Comparison of ENCODE assay signal across 8 cellular contexts in genomic region chr2:105873721-105874120, GRCh38.
DNase-seq lines count a peak whose midpoint lies in the region; ATAC-seq, FAIRE-seq and TF ChIP-seq lines count a peak whose summit lies in the region.
"Had no signal": no experiment of that assay in that cellular context is flagged by ENCODE, and none has a peak within 500 bp of the region (broad histone marks: within the 10 kb centered on the region; RNA-seq: fewer than 3 reads in every experiment).

No MANE protein-coding gene starts in this region.

- no peaks in the 10 kb centered on the region for H3K27me3 ChIP-seq in K562 (ENCODE audit: control insufficient read depth in 2 of 2, insufficient read depth in 2 of 2, low read length in 2 of 2)
- H3K27me3 ChIP-seq: uterus had no signal

- in situ Hi-C loops in K562 (cut with MboI) = no loop called here

- no peak overlapping the region for H2AFZ ChIP-seq in K562 (ENCODE audit: low read depth, low read length)

- ATAC-seq in GM18858 (IDR thresholded peaks at IDR 0.05; ENCODE audit: unreplicated experiment) (peak; percentile 90), HG02642 (IDR thresholded peaks at IDR 0.05; ENCODE audit: poor library complexity, unreplicated experiment) (peak; percentile 89), K562 (peak; percentile 90)

- peaks cover 2% of the 10 kb centered on the region for H4K20me1 ChIP-seq in K562 (replicated peaks; ENCODE audit: control insufficient read depth, insufficient read depth, low read length)

- H3K4me2 ChIP-seq in K562 (ENCODE audit: insufficient read depth, low read length) = 0 out of 2 replicates have a peak overlapping the region, but pooled peaks have one; percentile 16

- 0 out of 4 replicates have a peak overlapping the region, but pooled peaks of 1 of the 2 experiments have one; percentile 56 for H3K9ac ChIP-seq in K562 (ENCODE audit: insufficient read depth in 1 of 2, low read depth in 2 of 2, low read length in 2 of 2)

- H3K4me3 ChIP-seq in K562 (no peak overlapping the region), retinal pigment epithelial cell (ENCODE audit: low read length) (no peak overlapping the region)
- H3K4me3 ChIP-seq: uterus had no signal

- H3K36me3 ChIP-seq in K562 (ENCODE audit: control insufficient read depth, insufficient read depth, low read length) = no peaks in the 10 kb centered on the region; the same call in 2 of the 3 replicates
- H3K36me3 ChIP-seq: uterus had no signal

- no TSS peak for BruUV-seq in K562 (replicated peaks; lab: Mats Ljungman, UMichigan)

- 10% methylated on average over 8 of the region's 8 CpGs for WGBS in K562 (ENCODE audit: insufficient coverage, low coverage, missing lambda C conversion rate)

- peaks cover 12 to 13% of the 10 kb centered on the region in 2 experiments for H3K4me1 ChIP-seq in K562 (replicated peaks in 1 of 2; ENCODE audit: control insufficient read depth in 2 of 2, insufficient read depth in 2 of 2, low read length in 2 of 2)
- H3K4me1 ChIP-seq: uterus had no signal

- H3K9me3 ChIP-seq in K562 (replicated peaks; ENCODE audit: control insufficient read depth, insufficient read depth, low read depth, low read length) = no peaks in the 10 kb centered on the region
- H3K9me3 ChIP-seq: uterus had no signal

- CTCF ChIA-PET in K562 (lab: Yijun Ruan, JAX; ENCODE audit: low intra/inter-chr PET ratio) = no interaction called here

- TF ChIP-seq POLR2A in K562 (conservative IDR thresholded peaks at IDR 0.05) = no peak

- no peak; a peak in 3 of 4 replicates for TF ChIP-seq RAD21 in K562 (CRISPR knock-in tag; conservative IDR thresholded peaks at IDR 0.05 in 1 of 2, IDR thresholded peaks at IDR 0.05 in 1 of 2)

- H3K27ac ChIP-seq in K562 (ENCODE audit: extremely low read depth, low read depth, low read length) = peak overlapping the region; percentile 38; the same call in 1 of the 3 replicates
- H3K27ac ChIP-seq: uterus had no signal

- intact Hi-C loops in K562 (cut with micrococcal nuclease) = no loop called here

- DNase-seq in RPMI7951 (ENCODE audit: low read depth) (peak; percentile 92), K562 (ENCODE audit: extremely low read depth in 1 of 4, low spot score in 3 of 4) (peak; percentile 56 to 85 (median 69)), retinal pigment epithelial cell (ENCODE audit: low read depth) (peak; percentile 35), SHP77 (lab: John Stamatoyannopoulos, UW) (no peak), middle frontal gyrus (ENCODE audit: extremely low spot score, low spot score) (no peak)

- peaks cover 7% of the 10 kb centered on the region; the same call in 2 of the 3 replicates for H3K79me2 ChIP-seq in K562 (ENCODE audit: control insufficient read depth, insufficient read depth, low read length)

- H3K9me1 ChIP-seq in K562 (ENCODE audit: control insufficient read depth, insufficient read depth, low read length) = peaks cover 5% of the 10 kb centered on the region

- 0 out of 2 replicates have a peak, but pooled peaks have one; percentile 13 for TF ChIP-seq EP300 in K562 (IDR thresholded peaks at IDR 0.05; ENCODE audit: low read length)

- no peak; a peak in 1 of 6 replicates for TF ChIP-seq CTCF in K562 (IDR thresholded peaks at IDR 0.05 in 2 of 3, conservative IDR thresholded peaks at IDR 0.05 in 1 of 3; ENCODE audit: insufficient read depth in 2 of 3, low read depth in 1 of 3, low read length in 3 of 3)
- TF ChIP-seq CTCF in retinal pigment epithelial cell (conservative IDR thresholded peaks at IDR 0.05; ENCODE audit: low read depth, low read length) = no peak

- FAIRE-seq in K562 (lab: Jason Lieb, UNC) = peak; percentile 94

- POLR2A ChIA-PET in K562 (lab: Yijun Ruan, JAX) = interaction anchor here (1.0 kb wide), 1 partner anchor 9 kb away, joined by 3 read pairs; no protein-coding TSS in a partner anchor

TF ChIP-seq in K562, 482 proteins besides CTCF, POLR2A, EP300 and RAD21 (continues in another document):
- TF ChIP-seq FOXK2 (conservative IDR thresholded peaks at IDR 0.05 in 1 of 2, IDR thresholded peaks at IDR 0.05 in 1 of 2; ENCODE audit: low read depth in 2 of 2) = no peak
- TF ChIP-seq, protein P1, sequence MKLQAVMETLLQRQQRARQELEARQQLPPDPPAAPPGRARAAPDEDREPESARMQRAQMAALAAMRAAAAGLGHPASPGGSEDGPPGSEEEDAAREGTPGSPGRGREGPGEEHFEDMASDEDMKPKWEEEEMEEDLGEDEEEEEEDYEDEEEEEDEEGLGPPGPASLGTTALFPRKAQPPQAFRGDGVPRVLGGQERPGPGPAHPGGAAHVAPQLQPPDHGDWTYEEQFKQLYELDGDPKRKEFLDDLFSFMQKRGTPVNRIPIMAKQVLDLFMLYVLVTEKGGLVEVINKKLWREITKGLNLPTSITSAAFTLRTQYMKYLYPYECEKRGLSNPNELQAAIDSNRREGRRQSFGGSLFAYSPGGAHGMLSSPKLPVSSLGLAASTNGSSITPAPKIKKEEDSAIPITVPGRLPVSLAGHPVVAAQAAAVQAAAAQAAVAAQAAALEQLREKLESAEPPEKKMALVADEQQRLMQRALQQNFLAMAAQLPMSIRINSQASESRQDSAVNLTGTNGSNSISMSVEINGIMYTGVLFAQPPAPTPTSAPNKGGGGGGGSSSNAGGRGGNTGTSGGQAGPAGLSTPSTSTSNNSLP (IDR thresholded peaks at IDR 0.05; ENCODE audit: borderline replicate concordance, low read depth, low read length) = 0 out of 2 replicates have a peak, but pooled peaks have one; percentile 31
- TF ChIP-seq KLF1 (tag; IDR thresholded peaks at IDR 0.05) = no peak
- no peak for TF ChIP-seq ZNF124 (CRISPR knock-in tag; IDR thresholded peaks at IDR 0.05)
- no peak for TF ChIP-seq POLR2AphosphoS5 (IDR thresholded peaks at IDR 0.05; ENCODE audit: control insufficient read depth, insufficient read depth, low read depth, low read length)
- no peak for TF ChIP-seq NR3C1 (CRISPR knock-in tag; IDR thresholded peaks at IDR 0.05)
- no peak for TF ChIP-seq MEF2D (tag; conservative IDR thresholded peaks at IDR 0.05; ENCODE audit: low read depth)
- TF ChIP-seq FOSL1 (tag; conservative IDR thresholded peaks at IDR 0.05) = peak; percentile 94
- no peak for TF ChIP-seq ZNF318 (IDR thresholded peaks at IDR 0.05; ENCODE audit: borderline replicate concordance in 1 of 2, low read depth in 1 of 2)
- peak; percentile 41 for TF ChIP-seq FOS (IDR thresholded peaks at IDR 0.05; ENCODE audit: extremely low read depth, insufficient read length)
- TF ChIP-seq MAFK (IDR thresholded peaks at IDR 0.05; ENCODE audit: low read length) = no peak
- no peak for TF ChIP-seq GABPB2 (CRISPR knock-in tag; conservative IDR thresholded peaks at IDR 0.05)

Comparison
In these comparisons a context has a peak if more than half of its experiments do, and no peak if none do; other contexts are left out.
1. DNase-seq: peak in RPMI7951 (single experiment), K562 (4 of 4) and retinal pigment epithelial cell (single experiment); none in SHP77 (0 of 2) and middle frontal gyrus (single experiment).
2. Peak in every context shown above with its lines, with median percentiles within 50 percentile points of each other: ATAC-seq.